ENCODE assay signal across 16 cellular contexts in the genomic region with DNA sequence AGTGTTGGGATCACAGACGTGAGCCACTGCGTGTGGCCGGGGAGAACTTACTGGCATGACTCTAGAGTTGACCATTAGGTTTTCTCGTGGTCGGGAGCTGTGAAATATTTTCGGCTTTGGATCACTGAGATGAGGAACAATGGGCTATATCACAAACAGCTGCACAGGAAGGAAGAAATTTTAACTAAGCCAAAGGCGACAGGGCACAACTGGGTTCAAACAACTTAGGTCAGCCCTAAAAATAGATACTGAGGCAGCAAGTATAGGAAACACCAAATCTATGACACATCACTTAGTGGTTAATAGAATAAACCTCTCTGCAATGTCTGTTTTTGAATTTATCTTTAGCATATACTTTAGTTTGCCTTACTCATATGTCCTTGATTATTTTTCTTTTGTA.
A peak's percentile ranks its signal among the peaks of the same experiment; 100 is the strongest.
DNase-seq lines count a peak whose midpoint lies in the region; ATAC-seq and TF ChIP-seq lines count a peak whose summit lies in the region.
"Had no signal": no experiment of that assay in that cellular context is flagged by ENCODE, and none has a peak within 500 bp of the region (broad histone marks: within the 10 kb centered on the region; RNA-seq: fewer than 3 reads in every experiment).

No MANE protein-coding gene starts in this region.

- in situ Hi-C loops in astrocyte of the spinal cord (cut with HindIII; ENCODE audit: low sequenced_read_pairs), result no loop called here

- no peak overlapping the region for H3K4me3 ChIP-seq in AG09309 (ENCODE audit: control insufficient read depth, low read depth, low read length)
- H3K4me3 ChIP-seq in astrocyte of the spinal cord (ENCODE audit: low read depth, low read length), result no peak overlapping the region
- H3K4me3 ChIP-seq: lung, Peyer's patch had no signal

- DNase-seq in AG09309 (ENCODE audit: low read depth) (peak; percentile 75), HT1080 (ENCODE audit: low read depth) (peak; percentile 73), astrocyte of the spinal cord (ENCODE audit: low read depth, low spot score) (peak; percentile 92), kidney tubule cell (ENCODE audit: low spot score) (peak; percentile 6), NCI-H524 treated with DMSO at 0.1 percent for 48 hours (lab: John Stamatoyannopoulos, UW) (no peak), DMS114 treated with DMSO at 0.1 percent for 48 hours (lab: John Stamatoyannopoulos, UW; ENCODE audit: unreplicated experiment) (no peak)
- no peak for DNase-seq in activated CD4-positive, alpha-beta T cell treated with anti-CD3 and anti-CD28 coated beads for 48 hours
- DNase-seq: activated naive CD8-positive, alpha-beta T cell treated with anti-CD3 and anti-CD28 coated beads for 36 hours; effector CD8-positive, alpha-beta T cell; hippocampal formation; NCI-H1048; Peyer's patch; stimulated activated CD4-positive, alpha-beta T cell treated with anti-CD3 and anti-CD28 coated beads, Interleukin-4, amount 100 ng/mL, for 1 hour; stimulated activated naive CD4-positive, alpha-beta T cell treated with Interleukin-2 at 50 U/mL for 16 hours had no signal

- no peak for TF ChIP-seq CTCF in AG09309 (IDR thresholded peaks at IDR 0.05; ENCODE audit: control insufficient read depth, insufficient read depth, low read depth, low read length, missing control alignments)
- TF ChIP-seq CTCF in astrocyte of the spinal cord (IDR thresholded peaks at IDR 0.05; ENCODE audit: low read depth, low read length), result no peak

- no peak for ATAC-seq in HG02610 (IDR thresholded peaks at IDR 0.05; ENCODE audit: unreplicated experiment)

Comparison
In these comparisons a context has a peak if more than half of its experiments do, and no peak if none do; other contexts are left out.
1. DNase-seq: peak in AG09309 (single experiment), HT1080 (single experiment), astrocyte of the spinal cord (single experiment) and kidney tubule cell (single experiment); none in activated CD4-positive, alpha-beta T cell treated with anti-CD3 and anti-CD28 coated beads for 48 hours (single experiment), NCI-H524 treated with DMSO at 0.1 percent for 48 hours (single experiment) and DMS114 treated with DMSO at 0.1 percent for 48 hours (single experiment).